ENCODE assay signal across 1 cellular context in the genomic region with DNA sequence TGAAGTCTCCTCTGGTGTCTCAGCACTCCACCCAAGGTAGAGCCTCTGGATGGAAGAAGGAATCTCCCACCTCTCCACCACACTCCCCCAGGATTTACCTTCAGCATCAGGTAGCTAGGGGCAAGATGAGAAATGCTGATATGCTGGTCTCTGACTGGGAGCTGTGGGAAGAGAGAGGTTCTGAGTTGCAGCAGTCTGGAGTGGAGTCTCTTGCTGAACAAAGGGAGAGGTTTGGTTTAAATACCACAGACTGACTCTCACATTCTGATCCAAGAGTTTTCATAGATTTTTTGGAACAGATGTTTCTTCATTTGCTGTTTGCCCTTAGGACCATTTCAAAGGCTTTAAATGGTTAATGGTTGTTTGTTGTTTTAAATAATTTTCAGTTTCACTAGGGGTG.
TF ChIP-seq lines count a peak whose summit lies in the region.

No MANE protein-coding gene starts in this region.

TF ChIP-seq in HepG2, 621 proteins besides CTCF, POLR2A, EP300 and RAD21 (continued from another document):
- TF ChIP-seq HINFP (CRISPR knock-in tag; IDR thresholded peaks at IDR 0.05; ENCODE audit: low read depth) (no peak), ZNF20 (CRISPR knock-in tag; IDR thresholded peaks at IDR 0.05) (no peak), ZNF775 (CRISPR knock-in tag; IDR thresholded peaks at IDR 0.05; ENCODE audit: borderline replicate concordance) (no peak), ZNF496 (CRISPR knock-in tag; IDR thresholded peaks at IDR 0.05; ENCODE audit: insufficient replicate concordance) (no peak), CBX2 (IDR thresholded peaks at IDR 0.05; ENCODE audit: low read depth, low read length) (no peak), CBX2 (CRISPR knock-in tag; IDR thresholded peaks at IDR 0.05; ENCODE audit: low read depth) (no peak), NR3C1 (CRISPR knock-in tag; IDR thresholded peaks at IDR 0.05) (no peak), MAZ (IDR thresholded peaks at IDR 0.05; ENCODE audit: borderline replicate concordance, low read depth, low read length) (no peak), MAZ (CRISPR knock-in tag; IDR thresholded peaks at IDR 0.05; ENCODE audit: low read depth) (no peak), SALL2 (CRISPR knock-in tag; IDR thresholded peaks at IDR 0.05) (no peak), TGIF2 (CRISPR knock-in tag; IDR thresholded peaks at IDR 0.05) (no peak), TEAD3 (CRISPR knock-in tag; optimal IDR thresholded peaks at IDR 0.05; ENCODE audit: borderline replicate concordance) (peak; percentile 41), SUZ12 (IDR thresholded peaks at IDR 0.05; ENCODE audit: low read depth, low read length) (no peak), STAT6 (CRISPR knock-in tag; IDR thresholded peaks at IDR 0.05; ENCODE audit: borderline replicate concordance) (no peak), ZMAT3 (CRISPR knock-in tag; conservative IDR thresholded peaks at IDR 0.05) (peak; percentile 40; the same call in 1 of the 2 replicates), HES4 (CRISPR knock-in tag; IDR thresholded peaks at IDR 0.05; ENCODE audit: borderline replicate concordance) (no peak), ZNF784 (CRISPR knock-in tag; IDR thresholded peaks at IDR 0.05; ENCODE audit: borderline replicate concordance) (0 out of 2 replicates have a peak, but pooled peaks have one; percentile 38), NAIF1 (CRISPR knock-in tag; IDR thresholded peaks at IDR 0.05; ENCODE audit: borderline replicate concordance) (no peak), NONO (IDR thresholded peaks at IDR 0.05) (no peak), NONO (CRISPR knock-in tag; conservative IDR thresholded peaks at IDR 0.05) (0 out of 2 replicates have a peak, but pooled peaks have one; percentile 12), HOXA5 (CRISPR knock-in tag; IDR thresholded peaks at IDR 0.05) (no peak), MIER3 (CRISPR knock-in tag; IDR thresholded peaks at IDR 0.05; ENCODE audit: borderline replicate concordance) (0 out of 2 replicates have a peak, but pooled peaks have one; percentile 18), ZNF205 (CRISPR knock-in tag; IDR thresholded peaks at IDR 0.05) (no peak)
- TF ChIP-seq, protein P1, sequence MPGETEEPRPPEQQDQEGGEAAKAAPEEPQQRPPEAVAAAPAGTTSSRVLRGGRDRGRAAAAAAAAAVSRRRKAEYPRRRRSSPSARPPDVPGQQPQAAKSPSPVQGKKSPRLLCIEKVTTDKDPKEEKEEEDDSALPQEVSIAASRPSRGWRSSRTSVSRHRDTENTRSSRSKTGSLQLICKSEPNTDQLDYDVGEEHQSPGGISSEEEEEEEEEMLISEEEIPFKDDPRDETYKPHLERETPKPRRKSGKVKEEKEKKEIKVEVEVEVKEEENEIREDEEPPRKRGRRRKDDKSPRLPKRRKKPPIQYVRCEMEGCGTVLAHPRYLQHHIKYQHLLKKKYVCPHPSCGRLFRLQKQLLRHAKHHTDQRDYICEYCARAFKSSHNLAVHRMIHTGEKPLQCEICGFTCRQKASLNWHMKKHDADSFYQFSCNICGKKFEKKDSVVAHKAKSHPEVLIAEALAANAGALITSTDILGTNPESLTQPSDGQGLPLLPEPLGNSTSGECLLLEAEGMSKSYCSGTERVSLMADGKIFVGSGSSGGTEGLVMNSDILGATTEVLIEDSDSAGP (CRISPR knock-in tag; IDR thresholded peaks at IDR 0.05; ENCODE audit: borderline replicate concordance), result no peak
- TF ChIP-seq, protein P2, sequence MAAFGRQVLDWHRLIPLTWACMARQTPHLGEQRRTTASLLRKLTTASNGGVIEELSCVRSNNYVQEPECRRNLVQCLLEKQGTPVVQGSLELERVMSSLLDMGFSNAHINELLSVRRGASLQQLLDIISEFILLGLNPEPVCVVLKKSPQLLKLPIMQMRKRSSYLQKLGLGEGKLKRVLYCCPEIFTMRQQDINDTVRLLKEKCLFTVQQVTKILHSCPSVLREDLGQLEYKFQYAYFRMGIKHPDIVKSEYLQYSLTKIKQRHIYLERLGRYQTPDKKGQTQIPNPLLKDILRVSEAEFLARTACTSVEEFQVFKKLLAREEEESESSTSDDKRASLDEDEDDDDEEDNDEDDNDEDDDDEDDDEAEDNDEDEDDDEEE (CRISPR knock-in tag; IDR thresholded peaks at IDR 0.05), result no peak
- TF ChIP-seq, protein P3, sequence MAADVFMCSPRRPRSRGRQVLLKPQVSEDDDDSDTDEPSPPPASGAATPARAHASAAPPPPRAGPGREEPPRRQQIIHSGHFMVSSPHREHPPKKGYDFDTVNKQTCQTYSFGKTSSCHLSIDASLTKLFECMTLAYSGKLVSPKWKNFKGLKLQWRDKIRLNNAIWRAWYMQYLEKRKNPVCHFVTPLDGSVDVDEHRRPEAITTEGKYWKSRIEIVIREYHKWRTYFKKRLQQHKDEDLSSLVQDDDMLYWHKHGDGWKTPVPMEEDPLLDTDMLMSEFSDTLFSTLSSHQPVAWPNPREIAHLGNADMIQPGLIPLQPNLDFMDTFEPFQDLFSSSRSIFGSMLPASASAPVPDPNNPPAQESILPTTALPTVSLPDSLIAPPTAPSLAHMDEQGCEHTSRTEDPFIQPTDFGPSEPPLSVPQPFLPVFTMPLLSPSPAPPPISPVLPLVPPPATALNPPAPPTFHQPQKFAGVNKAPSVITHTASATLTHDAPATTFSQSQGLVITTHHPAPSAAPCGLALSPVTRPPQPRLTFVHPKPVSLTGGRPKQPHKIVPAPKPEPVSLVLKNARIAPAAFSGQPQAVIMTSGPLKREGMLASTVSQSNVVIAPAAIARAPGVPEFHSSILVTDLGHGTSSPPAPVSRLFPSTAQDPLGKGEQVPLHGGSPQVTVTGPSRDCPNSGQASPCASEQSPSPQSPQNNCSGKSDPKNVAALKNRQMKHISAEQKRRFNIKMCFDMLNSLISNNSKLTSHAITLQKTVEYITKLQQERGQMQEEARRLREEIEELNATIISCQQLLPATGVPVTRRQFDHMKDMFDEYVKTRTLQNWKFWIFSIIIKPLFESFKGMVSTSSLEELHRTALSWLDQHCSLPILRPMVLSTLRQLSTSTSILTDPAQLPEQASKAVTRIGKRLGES (CRISPR knock-in tag; IDR thresholded peaks at IDR 0.05; ENCODE audit: borderline replicate concordance), result no peak
